Comparison of ENCODE assay signal across 12 cellular contexts in genomic region chr12:92341333-92341691, GRCh38.
DNase-seq lines count a peak whose midpoint lies in the region; ATAC-seq and TF ChIP-seq lines count a peak whose summit lies in the region.
"Had no signal": no experiment of that assay in that cellular context is flagged by ENCODE, and none has a peak within 500 bp of the region (broad histone marks: within the 10 kb centered on the region; RNA-seq: fewer than 3 reads in every experiment).

No MANE protein-coding gene starts in this region.

- H3K4me3 ChIP-seq in DOHH2 (ENCODE audit: low read length): no peak overlapping the region
- no peak overlapping the region for H3K4me3 ChIP-seq in GM23248
- H3K4me3 ChIP-seq in right atrium auricular region: no peak overlapping the region

- H3K4me1 ChIP-seq in DOHH2 (ENCODE audit: control insufficient read depth, low read length) (0 out of 2 replicates have a peak, but pooled peaks cover 4% of the 10 kb centered on the region), GM23248 (ENCODE audit: insufficient read depth) (no peaks in the 10 kb centered on the region), right atrium auricular region (peaks cover 0 to 9% of the 10 kb centered on the region in 2 donors)

- no peaks in the 10 kb centered on the region for H4K20me1 ChIP-seq in DOHH2 (ENCODE audit: control insufficient read depth, insufficient read depth, low read depth, low read length)
- no peaks in the 10 kb centered on the region for H4K20me1 ChIP-seq in GM23248 (ENCODE audit: insufficient read depth)

- POLR2A ChIA-PET in T-cell (lab: Charles Lee): no interaction called here

- H3K9ac ChIP-seq in GM23248: no peak overlapping the region

- H3K27ac Mint-ChIP-seq in T-cell (peak overlapping the region; percentile 72 to 84), memory B cell (peak overlapping the region; percentile 93)
- H3K27ac Mint-ChIP-seq: HFFc6 had no signal

- H3K9me3 ChIP-seq in DOHH2 (ENCODE audit: control insufficient read depth, insufficient read depth, low read length) (no peaks in the 10 kb centered on the region), GM23248 (ENCODE audit: low read depth) (no peaks in the 10 kb centered on the region), right atrium auricular region (no peaks in the 10 kb centered on the region)

- CTCF ChIA-PET in T-cell (lab: Charles Lee): no interaction called here

- DNase-seq in T-cell: no peak
- no peak for DNase-seq in memory B cell (ENCODE audit: low spot score in 2 of 2)
- DNase-seq in GM23248: no peak
- DNase-seq in right atrium auricular region (ENCODE audit: low spot score): no peak
- no peak for DNase-seq in SW 1271 (lab: John Stamatoyannopoulos, UW)
- no peak for DNase-seq in GM10266 (ENCODE audit: extremely low spot score)
- DNase-seq: DMS79 treated with DMSO at 0.1 percent for 48 hours, HFFc6, hypothalamus, NCI-H1417 had no signal

- no peak overlapping the region for H2AFZ ChIP-seq in GM23248

- H3K4me3 Mint-ChIP-seq in T-cell (peak overlapping the region; percentile 31 to 64 (median 50)), memory B cell (peak overlapping the region; percentile 88)
- H3K4me3 Mint-ChIP-seq: HFFc6 had no signal

- TF ChIP-seq CTCF in DOHH2 (IDR thresholded peaks at IDR 0.05; ENCODE audit: low read depth, low read length, poor library complexity, severe bottlenecking): no peak
- no peak for TF ChIP-seq CTCF in right atrium auricular region (IDR thresholded peaks at IDR 0.05)
- TF ChIP-seq CTCF in GM10266 (IDR thresholded peaks at IDR 0.05; ENCODE audit: control insufficient read depth, insufficient read depth, low read depth, missing control alignments): no peak

- peaks cover 17 to 20% (median 18%) of the 10 kb centered on the region in 3 donors for H3K4me1 Mint-ChIP-seq in T-cell
- H3K4me1 Mint-ChIP-seq in memory B cell: peaks cover 24% of the 10 kb centered on the region

- in situ Hi-C loops in GM23248 (cut with MboI): no loop called here

- no peaks in the 10 kb centered on the region for H3K27me3 ChIP-seq in DOHH2 (ENCODE audit: control insufficient read depth, low read length)
- no peaks in the 10 kb centered on the region for H3K27me3 ChIP-seq in GM23248 (replicated peaks; ENCODE audit: insufficient read depth)
- H3K27me3 ChIP-seq in right atrium auricular region: no peaks in the 10 kb centered on the region

- H3K79me2 ChIP-seq in DOHH2 (ENCODE audit: control insufficient read depth, low read length): no peaks in the 10 kb centered on the region
- no peaks in the 10 kb centered on the region for H3K79me2 ChIP-seq in GM23248 (ENCODE audit: insufficient read depth)

- ATAC-seq in GM21737 (IDR thresholded peaks at IDR 0.05; ENCODE audit: unreplicated experiment) (peak; percentile 27), T-cell (replicated peaks in 1 of 4) (peak in 1 of 4 experiments; percentile 22), memory B cell (ENCODE audit: low read depth) (peak; percentile 53)

- WGBS in GM23248 (ENCODE audit: low coverage in 1 of 2, low lambda C conversion rate in 2 of 2, missing lambda C conversion rate in 2 of 2), 2 experiments: 89% methylated on average over 11 of the region's 11 CpGs

- H3K4me2 ChIP-seq in DOHH2 (ENCODE audit: low read length): peak overlapping the region; percentile 9; the same call in 1 of the 2 replicates
- H3K4me2 ChIP-seq in GM23248 (ENCODE audit: unreplicated experiment): no peak overlapping the region

- peaks cover 0 to 6% (median 2%) of the 10 kb centered on the region in 3 donors for H3K9me3 Mint-ChIP-seq in T-cell
- H3K9me3 Mint-ChIP-seq in memory B cell: peaks cover 4% of the 10 kb centered on the region
- H3K9me3 Mint-ChIP-seq: HFFc6 had no signal

- H3K36me3 Mint-ChIP-seq in T-cell (peaks cover 9% of the 10 kb centered on the region), memory B cell (peaks cover 4% of the 10 kb centered on the region)

- H3F3A ChIP-seq in DOHH2 (ENCODE audit: control insufficient read depth, insufficient read depth) (no peaks in the 10 kb centered on the region), GM23248 (ENCODE audit: insufficient read depth) (no peaks in the 10 kb centered on the region)

- no peaks in the 10 kb centered on the region for H3K27me3 Mint-ChIP-seq in T-cell
- no peaks in the 10 kb centered on the region for H3K27me3 Mint-ChIP-seq in memory B cell

- H3K27ac ChIP-seq in DOHH2 (ENCODE audit: low read depth, low read length) (no peak overlapping the region), GM23248 (no peak overlapping the region), right atrium auricular region (no peak overlapping the region)

- no peaks in the 10 kb centered on the region for H3K36me3 ChIP-seq in DOHH2 (ENCODE audit: control insufficient read depth, low read length)
- no peaks in the 10 kb centered on the region for H3K36me3 ChIP-seq in GM23248 (ENCODE audit: low read depth)
- no peaks in the 10 kb centered on the region for H3K36me3 ChIP-seq in right atrium auricular region

- H3K9me2 ChIP-seq in DOHH2 (replicated peaks; ENCODE audit: control insufficient read depth, low read length) (no peaks in the 10 kb centered on the region), GM23248 (ENCODE audit: insufficient read depth) (no peaks in the 10 kb centered on the region)
